Comparison of ENCODE assay signal across 18 cellular contexts in genomic region chr13:51858433-51859247, GRCh38. TPM values are rescaled to one million over a fixed set of nuclear protein-coding genes. Genes with fewer than 3 reads are reported as not detected.
DNase-seq lines count a peak whose midpoint lies in the region; ATAC-seq, FAIRE-seq and TF ChIP-seq lines count a peak whose summit lies in the region.
"Had no signal": no experiment of that assay in that cellular context is flagged by ENCODE, and none has a peak within 500 bp of the region (broad histone marks: within the 10 kb centered on the region; RNA-seq: fewer than 3 reads in every experiment).

No MANE protein-coding gene starts in this region.

- TF ChIP-seq POLR2A in HepG2 (IDR thresholded peaks at IDR 0.05; ENCODE audit: insufficient read depth in 1 of 2, low read depth in 2 of 2, low read length in 2 of 2) (no peak), right lobe of liver (IDR thresholded peaks at IDR 0.05) (no peak), H1 (IDR thresholded peaks at IDR 0.05; ENCODE audit: control extremely low read depth in 1 of 2, low read depth in 2 of 2, low read length in 2 of 2) (no peak)

- in situ Hi-C loops in HepG2 (cut with HindIII; ENCODE audit: extremely low pct_ligation_motif_present, low pct_unique_long_range_greater_than_20kb), result no loop called here

- H3K4me1 ChIP-seq in HepG2 (ENCODE audit: insufficient read depth, low read length) (peaks cover 28% of the 10 kb centered on the region), right lobe of liver (no peaks in the 10 kb centered on the region), PC-9 (replicated peaks; ENCODE audit: insufficient read depth) (peaks cover 18% of the 10 kb centered on the region), H1 (replicated peaks in 1 of 4; ENCODE audit: control insufficient read depth in 3 of 4, insufficient read depth in 4 of 4, low read length in 3 of 4) (no peaks in the 10 kb centered on the region), mesenchymal stem cell (ENCODE audit: control insufficient read depth, insufficient read depth, low read depth, low read length) (no peaks in the 10 kb centered on the region)

- H3K9me3 ChIP-seq in HepG2 (ENCODE audit: low read length) (no peaks in the 10 kb centered on the region), right lobe of liver (no peaks in the 10 kb centered on the region), PC-9 (ENCODE audit: insufficient read depth, low read depth) (peaks cover 4% of the 10 kb centered on the region; the same call in 1 of the 2 replicates), H1 (ENCODE audit: insufficient read depth in 2 of 2, low read depth in 1 of 2, low read length in 1 of 2) (no peaks in the 10 kb centered on the region), mesenchymal stem cell (ENCODE audit: control insufficient read depth, low read length) (no peaks in the 10 kb centered on the region)

- H2BK120ac ChIP-seq in H1 (replicated peaks; ENCODE audit: low read depth, low read length), result no peak overlapping the region
- no peak overlapping the region for H2BK120ac ChIP-seq in mesenchymal stem cell (ENCODE audit: low read depth, low read length)

- no peak overlapping the region for H3K56ac ChIP-seq in H1 (replicated peaks; ENCODE audit: insufficient read length, low read depth, low read length)

- no peaks in the 10 kb centered on the region for H3K23me2 ChIP-seq in H1 (ENCODE audit: low read depth, low read length)

- no peak overlapping the region for H3K4me3 ChIP-seq in HepG2 (replicated peaks in 1 of 3; ENCODE audit: insufficient read depth in 1 of 3, low read depth in 2 of 3, low read length in 3 of 3)
- no peak overlapping the region for H3K4me3 ChIP-seq in right lobe of liver
- H3K4me3 ChIP-seq in PC-9, result no peak overlapping the region; the same call in 1 of the 2 replicates
- no peak overlapping the region; a peak in 1 of 8 replicates for H3K4me3 ChIP-seq in H1 (ENCODE audit: extremely low read depth in 1 of 4, insufficient read depth in 2 of 4, low read depth in 3 of 4, low read length in 4 of 4)
- no peak overlapping the region for H3K4me3 ChIP-seq in mesenchymal stem cell (ENCODE audit: insufficient read depth in 1 of 2, low read depth in 1 of 2, low read length in 2 of 2)

- TF ChIP-seq EP300 in HepG2 (IDR thresholded peaks at IDR 0.05; ENCODE audit: low read depth in 2 of 2, low read length in 2 of 2) (no peak), HepG2 (CRISPR knock-in tag; IDR thresholded peaks at IDR 0.05; ENCODE audit: borderline replicate concordance) (no peak), H1 (IDR thresholded peaks at IDR 0.05; ENCODE audit: borderline replicate concordance in 1 of 2, low read depth in 2 of 2, low read length in 2 of 2) (no peak)

- intact Hi-C loops in HepG2 (cut with micrococcal nuclease; ENCODE audit: unreplicated experiment), result loop anchor here (5.0 kb wide), 1 partner anchor 841 kb away; no protein-coding TSS in a partner anchor
- intact Hi-C loops in right lobe of liver (cut with DNase I), result no loop called here
- intact Hi-C loops in PC-9 (cut with micrococcal nuclease; ENCODE audit: unreplicated experiment), result no loop called here

- POLR2A ChIA-PET in HepG2 (lab: Yijun Ruan, JAX), result interaction anchor here (0.5 to 1.2 kb wide), 3 partner anchors 14 to 56 kb away, joined by 3 read pairs; partner anchors contain the start of gene TMEM272
- POLR2A ChIA-PET in PC-9 (lab: Charles Lee; ENCODE audit: unreplicated experiment), result no interaction called here
- POLR2A ChIA-PET in H1 (lab: Charles Lee; ENCODE audit: partially characterized antibody), result interaction anchor here (0.8 kb wide), 1 partner anchor 408 kb away, joined by 4 read pairs; no protein-coding TSS in a partner anchor

- H3F3A ChIP-seq in PC-9 (ENCODE audit: insufficient read depth, low read depth), result peaks cover 4% of the 10 kb centered on the region

- H3K79me1 ChIP-seq in H1 (ENCODE audit: low read depth, low read length) (no peaks in the 10 kb centered on the region), mesenchymal stem cell (replicated peaks; ENCODE audit: low read length, poor library complexity, severe bottlenecking) (no peaks in the 10 kb centered on the region)

- H3K36me3 ChIP-seq in HepG2 (replicated peaks in 1 of 2; ENCODE audit: control insufficient read depth in 1 of 2, insufficient read depth in 2 of 2, low read length in 2 of 2) (no peaks in the 10 kb centered on the region), right lobe of liver (no peaks in the 10 kb centered on the region), PC-9 (ENCODE audit: low read depth) (0 out of 2 replicates have a peak, but pooled peaks cover 2% of the 10 kb centered on the region), H1 (ENCODE audit: control insufficient read depth in 2 of 4, insufficient read depth in 4 of 4, low read length in 3 of 4) (no peaks in the 10 kb centered on the region), mesenchymal stem cell (ENCODE audit: control insufficient read depth in 1 of 2, insufficient read depth in 2 of 2, low read depth in 1 of 2, low read length in 2 of 2) (no peaks in the 10 kb centered on the region)

- FAIRE-seq in HepG2 (lab: Jason Lieb, UNC), result no peak
- FAIRE-seq in H1 (lab: Jason Lieb, UNC), result no peak
- FAIRE-seq: H54 had no signal

- no peak overlapping the region for H2BK15ac ChIP-seq in H1 (ENCODE audit: low read length)
- H2BK15ac ChIP-seq in mesenchymal stem cell (ENCODE audit: low read depth, poor library complexity, severe bottlenecking), result no peak overlapping the region

- H2BK5ac ChIP-seq in H1 (ENCODE audit: low read depth, low read length) (no peak overlapping the region), mesenchymal stem cell (ENCODE audit: low read depth, low read length, poor library complexity, severe bottlenecking) (no peak overlapping the region)

- no peaks in the 10 kb centered on the region for H3K27me3 ChIP-seq in HepG2 (ENCODE audit: control insufficient read depth in 1 of 2, insufficient read depth in 2 of 2, low read length in 2 of 2)
- no peaks in the 10 kb centered on the region for H3K27me3 ChIP-seq in right lobe of liver
- H3K27me3 ChIP-seq in PC-9 (ENCODE audit: insufficient read depth, low read depth), result 0 out of 2 replicates have a peak, but pooled peaks cover 3% of the 10 kb centered on the region
- no peaks in the 10 kb centered on the region for H3K27me3 ChIP-seq in H1 (replicated peaks in 1 of 4; ENCODE audit: control insufficient read depth in 3 of 4, extremely low read depth in 1 of 4, insufficient read depth in 3 of 4, low read length in 3 of 4)
- peaks cover 8 to 16% of the 10 kb centered on the region in 2 experiments for H3K27me3 ChIP-seq in mesenchymal stem cell (ENCODE audit: control insufficient read depth in 1 of 2, insufficient read depth in 1 of 2, low read length in 2 of 2)

- no peaks in the 10 kb centered on the region for H4K20me1 ChIP-seq in HepG2 (ENCODE audit: insufficient read depth, low read length)
- no peaks in the 10 kb centered on the region for H4K20me1 ChIP-seq in PC-9 (ENCODE audit: insufficient read depth)
- no peaks in the 10 kb centered on the region for H4K20me1 ChIP-seq in H1 (replicated peaks in 1 of 2; ENCODE audit: control insufficient read depth in 1 of 2, insufficient read depth in 2 of 2, low read length in 2 of 2)

- H3K14ac ChIP-seq in H1 (ENCODE audit: insufficient read length) (no peak overlapping the region), mesenchymal stem cell (ENCODE audit: low read length in 2 of 2) (no peak overlapping the region)

- H3K4me2 ChIP-seq in HepG2 (ENCODE audit: low read depth, low read length) (peak overlapping the region; percentile 7), PC-9 (peak overlapping the region; percentile 51), H1 (ENCODE audit: insufficient read depth in 1 of 2, low read depth in 2 of 2, low read length in 2 of 2) (peak overlapping the region in 1 of 2 experiments; percentile 12; a peak in 1 of 4 replicates), mesenchymal stem cell (ENCODE audit: low read length, poor library complexity, severe bottlenecking) (no peak overlapping the region)

- H3K9ac ChIP-seq in HepG2 (ENCODE audit: insufficient read depth, low read depth, low read length), result no peak overlapping the region
- no peak overlapping the region for H3K9ac ChIP-seq in H1 (replicated peaks in 1 of 4; ENCODE audit: extremely low read depth in 1 of 4, low read depth in 3 of 4, low read length in 3 of 4)
- H3K9ac ChIP-seq in mesenchymal stem cell (ENCODE audit: low read length), result no peak overlapping the region

- H2BK12ac ChIP-seq in H1 (ENCODE audit: low read depth, low read length) (no peak overlapping the region), mesenchymal stem cell (ENCODE audit: low read length in 2 of 2) (no peak overlapping the region)

- no peak overlapping the region for H2BK20ac ChIP-seq in H1 (ENCODE audit: low read length)

- CTCF ChIA-PET in HepG2 (lab: Yijun Ruan, JAX; ENCODE audit: low intra/inter-chr PET ratio, low total read pairs), result no interaction called here
- CTCF ChIA-PET in PC-9 (lab: Charles Lee), result no interaction called here
- CTCF ChIA-PET in H1 (lab: Charles Lee; ENCODE audit: partially characterized antibody), result interaction anchor here (1.0 to 3.7 kb wide), 7 partner anchors 9 to 53 kb away, joined by 3 to 15 read pairs (median 5); partner anchors contain the start of gene TMEM272

- ATAC-seq in HepG2 (peak; percentile 69), right lobe of liver (no peak)

- H3K9me2 ChIP-seq in PC-9 (ENCODE audit: insufficient read depth), result no peaks in the 10 kb centered on the region

- H4K5ac ChIP-seq in H1 (ENCODE audit: insufficient read length, low read depth, low read length), result no peak overlapping the region

- WGBS in HepG2 (ENCODE audit: low lambda C conversion rate), result 39% methylated on average over 11 of the region's 11 CpGs
- WGBS in right lobe of liver (ENCODE audit: insufficient coverage, low coverage, low lambda C conversion rate, missing lambda C conversion rate), result 51% methylated on average over 10 of the region's 11 CpGs
- WGBS in H1 (ENCODE audit: extremely low coverage in 1 of 2, insufficient coverage in 1 of 2, insufficient read length in 1 of 2, insufficient replicate concordance in 2 of 2, low coverage in 1 of 2, low lambda C conversion rate in 2 of 2, missing lambda C conversion rate in 1 of 2), 2 experiments, result 43% methylated on average over 11 of the region's 11 CpGs; no CpG with 5 or more reads in 1 of the 2 experiments
- WGBS in mesenchymal stem cell, result 43% methylated on average over 10 of the region's 11 CpGs

- H4K91ac ChIP-seq in H1 (replicated peaks; ENCODE audit: insufficient read length, low read length) (no peak overlapping the region), mesenchymal stem cell (ENCODE audit: low read length) (no peak overlapping the region)

- no peak overlapping the region for H4K8ac ChIP-seq in H1 (ENCODE audit: extremely low read depth, insufficient read depth, low read length)
- H4K8ac ChIP-seq in mesenchymal stem cell (ENCODE audit: low read length), result no peak overlapping the region

- H3K4ac ChIP-seq in H1 (replicated peaks; ENCODE audit: insufficient read length, low read depth, low read length) (no peak overlapping the region), mesenchymal stem cell (ENCODE audit: low read depth in 1 of 2, low read length in 2 of 2) (no peak overlapping the region)

- no peak overlapping the region for H3K23ac ChIP-seq in H1 (ENCODE audit: insufficient read length)
- H3K23ac ChIP-seq in mesenchymal stem cell (ENCODE audit: low read length in 2 of 2), result no peak overlapping the region

- H3K79me2 ChIP-seq in HepG2 (ENCODE audit: insufficient read depth, low read length) (no peaks in the 10 kb centered on the region), PC-9 (ENCODE audit: low read depth) (no peaks in the 10 kb centered on the region), H1 (ENCODE audit: control insufficient read depth in 1 of 2, insufficient read depth in 2 of 2, low read length in 2 of 2) (no peaks in the 10 kb centered on the region)

- TF ChIP-seq RAD21 in HepG2 (CRISPR knock-in tag; IDR thresholded peaks at IDR 0.05), result no peak
- no peak for TF ChIP-seq RAD21 in H1 (IDR thresholded peaks at IDR 0.05 in 1 of 2, conservative IDR thresholded peaks at IDR 0.05 in 1 of 2; ENCODE audit: low read depth in 2 of 2, low read length in 2 of 2)

- H3K27ac ChIP-seq in HepG2 (ENCODE audit: extremely low read length, insufficient read depth, low read length), result no peak overlapping the region
- no peak overlapping the region for H3K27ac ChIP-seq in right lobe of liver
- no peak overlapping the region for H3K27ac ChIP-seq in PC-9
- H3K27ac ChIP-seq in H1 (ENCODE audit: low read depth, low read length), result no peak overlapping the region
- H3K27ac ChIP-seq in mesenchymal stem cell (ENCODE audit: low read length, poor library complexity, severe bottlenecking), result no peak overlapping the region

- no TSS peak for BruUV-seq in HepG2 (replicated peaks; lab: Mats Ljungman, UMichigan)
- no TSS peak for BruUV-seq in PC-9 (replicated peaks; lab: Mats Ljungman, UMichigan)

- H2AK5ac ChIP-seq in H1 (ENCODE audit: low read depth, low read length) (no peak overlapping the region), mesenchymal stem cell (ENCODE audit: low read length, severe bottlenecking) (no peak overlapping the region)

- H2AFZ ChIP-seq in HepG2 (ENCODE audit: low read length) (no peak overlapping the region), PC-9 (no peak overlapping the region), H1 (ENCODE audit: low read length) (peak overlapping the region; percentile 78; the same call in 1 of the 2 replicates), mesenchymal stem cell (ENCODE audit: low read depth, low read length) (no peak overlapping the region)

- DNase-seq in HepG2 (ENCODE audit: low spot score) (peak; percentile 22), right lobe of liver (no peak), PC-9 (peak in 1 of 2 experiments; percentile 71), H1 (ENCODE audit: low read depth in 1 of 2, low spot score in 2 of 2) (no peak), renal cortical epithelial cell (ENCODE audit: low read depth) (peak; percentile 11), cerebellum (ENCODE audit: low spot score) (no peak), mesenchymal stem cell (no peak)
- no peak for DNase-seq in stimulated activated CD4-positive, alpha-beta T cell treated with anti-CD3 and anti-CD28 coated beads, Interleukin-1b, Interleukin-23, amount 100 ng/mL, for 48 hours
- DNase-seq: CD4-positive, CD25-positive, alpha-beta regulatory T cell; KG1; MM.1S; NCI-H1105; NCI-H187 treated with DMSO at 0.1 percent for 48 hours; NCI-H510A; NCI-H82 had no signal

- H3K18ac ChIP-seq in H1 (ENCODE audit: extremely low read depth, low read length) (no peak overlapping the region), mesenchymal stem cell (ENCODE audit: low read depth in 1 of 2, low read length in 2 of 2) (no peak overlapping the region)

- no peak for TF ChIP-seq CTCF in HepG2 (CRISPR knock-in tag; IDR thresholded peaks at IDR 0.05)
- TF ChIP-seq CTCF in right lobe of liver (IDR thresholded peaks at IDR 0.05), result no peak
- no peak for TF ChIP-seq CTCF in PC-9 (conservative IDR thresholded peaks at IDR 0.05)
- no peak for TF ChIP-seq CTCF in H1 (IDR thresholded peaks at IDR 0.05; ENCODE audit: control extremely low read depth in 1 of 3, insufficient read depth in 1 of 3, low read depth in 1 of 3, low read length in 3 of 3)

RNA-seq across cellular contexts. Expression of gene CCDC70, which starts 3.1 kb away (rescaled TPM):
- 0.13 TPM in 1 of 2 replicates, not detected in the other for total RNA-seq in HepG2 (2016; rRNA removed; fragmentation: Illumina TruSeq; extraction: Trizol)
- not detected in 2 replicates for total RNA-seq in HepG2 (2016; cell fraction: cytosol; rRNA removed; fragmentation: Illumina TruSeq; extraction: Trizol; ENCODE audit: low read depth)
- not detected in 2 replicates for total RNA-seq in HepG2 (2016; cell fraction: insoluble cytoplasmic fraction; rRNA removed; fragmentation: Illumina TruSeq; extraction: Trizol)
- not detected in 2 replicates for total RNA-seq in HepG2 (2016; cell fraction: membrane; rRNA removed; fragmentation: Illumina TruSeq; extraction: Trizol)
- not detected in 2 replicates for total RNA-seq in HepG2 (2016; cell fraction: nucleus; rRNA removed; fragmentation: Illumina TruSeq; extraction: Trizol)
- polyA plus RNA-seq in HepG2 (2011; rRNA removed), result not detected in 2 replicates
- 0.05 and 0.07 TPM in 2 replicates for polyA plus RNA-seq in HepG2 (2011; cell fraction: cytosol; rRNA removed)
- not detected in 2 replicates for polyA plus RNA-seq in HepG2 (2011; cell fraction: nucleus; rRNA removed)
- polyA plus RNA-seq in HepG2 (2012), result not detected in 2 replicates
- not detected in 2 replicates for polyA plus RNA-seq in HepG2 (2016; cell fraction: cytosol; fragmentation: Illumina TruSeq; extraction: Trizol; ENCODE audit: low read depth)
- not detected in 2 replicates for polyA plus RNA-seq in HepG2 (2016; cell fraction: insoluble cytoplasmic fraction; fragmentation: Illumina TruSeq; extraction: Trizol; ENCODE audit: low read depth)
- polyA plus RNA-seq in HepG2 (2016; cell fraction: membrane; fragmentation: Illumina TruSeq; extraction: Trizol; ENCODE audit: low read depth), result not detected in 2 replicates
- not detected in 2 replicates for polyA plus RNA-seq in HepG2 (2016; cell fraction: nucleus; fragmentation: Illumina TruSeq; extraction: Trizol; ENCODE audit: insufficient read depth, low read depth)
- polyA minus RNA-seq in HepG2 (2011; rRNA and poly(A)+ RNA removed; ENCODE audit: low replicate concordance), result 0.64 TPM in 1 of 2 replicates, not detected in the other
- polyA minus RNA-seq in HepG2 (2011; cell fraction: cytosol; rRNA and poly(A)+ RNA removed), result not detected in 2 replicates
- polyA minus RNA-seq in HepG2 (2011; cell fraction: nucleus; rRNA and poly(A)+ RNA removed), result not detected in 2 replicates
- not detected for total RNA-seq in right lobe of liver
- not detected in 2 replicates for total RNA-seq in PC-9 (2021)
- total RNA-seq in H1 (2021; fragmentation: NEBNext Ultra II Directional; extraction: Animal tissue kit (Norgen Biotek cat#: 25700)), result not detected in 2 replicates
- not detected in 2 replicates for polyA plus RNA-seq in H1 (2011; rRNA removed)
- not detected for polyA plus RNA-seq in H1 (2011; cell fraction: cytosol; rRNA removed)
- not detected for polyA plus RNA-seq in H1 (2011; cell fraction: nucleus; rRNA removed)
- not detected in 4 replicates for polyA plus RNA-seq in H1 (2012, experiment 1 of 2)
- not detected for polyA plus RNA-seq in H1 (2012, experiment 2 of 2)
- not detected for polyA plus RNA-seq in H1 (2013, experiment 1 of 2)
- polyA plus RNA-seq in H1 (2013, experiment 2 of 2), result not detected
- polyA minus RNA-seq in H1 (2011; rRNA and poly(A)+ RNA removed), result not detected in 2 replicates
- polyA minus RNA-seq in H1 (2011; cell fraction: cytosol; rRNA and poly(A)+ RNA removed), result not detected
- not detected for polyA minus RNA-seq in H1 (2011; cell fraction: nucleus; rRNA and poly(A)+ RNA removed)
- not detected in 2 replicates for total RNA-seq in renal cortical epithelial cell
- total RNA-seq in cerebellum, result not detected
- polyA plus RNA-seq in mesenchymal stem cell (2013, experiment 1 of 2), result not detected
- not detected for polyA plus RNA-seq in mesenchymal stem cell (2013, experiment 2 of 2)
- total RNA-seq: CD4-positive, CD25-positive, alpha-beta regulatory T cell; Daoy; RPMI7951 had no signal
- polyA plus RNA-seq: CD4-positive, CD25-positive, alpha-beta regulatory T cell had no signal

RNA-seq across cellular contexts. Expression of gene TMEM272, which starts 13.7 kb away (rescaled TPM):
- total RNA-seq in HepG2 (2016; rRNA removed; fragmentation: Illumina TruSeq; extraction: Trizol) (0.18 and 0.62 TPM in 2 replicates), right lobe of liver (under 1 TPM in 5 of 6 experiments, not detected in 1; 0.06 to 0.53 (median 0.33) TPM), PC-9 (2021) (not detected in 2 replicates), renal cortical epithelial cell (not detected in 2 replicates), cerebellum (1.2 TPM)
- total RNA-seq in HepG2 (2016; cell fraction: cytosol; rRNA removed; fragmentation: Illumina TruSeq; extraction: Trizol; ENCODE audit: low read depth), result not detected in 2 replicates
- total RNA-seq in HepG2 (2016; cell fraction: insoluble cytoplasmic fraction; rRNA removed; fragmentation: Illumina TruSeq; extraction: Trizol), result 0.07 and 0.58 TPM in 2 replicates
- total RNA-seq in HepG2 (2016; cell fraction: membrane; rRNA removed; fragmentation: Illumina TruSeq; extraction: Trizol), result 0.03 and 0.37 TPM in 2 replicates
- 2.0 and 2.1 TPM in 2 replicates for total RNA-seq in HepG2 (2016; cell fraction: nucleus; rRNA removed; fragmentation: Illumina TruSeq; extraction: Trizol)
- polyA plus RNA-seq in HepG2 (2011; rRNA removed) (0.37 and 0.52 TPM in 2 replicates), H1 (2011; rRNA removed) (0.05 and 0.06 TPM in 2 replicates)
- 0.07 and 0.09 TPM in 2 replicates for polyA plus RNA-seq in HepG2 (2011; cell fraction: cytosol; rRNA removed)
- polyA plus RNA-seq in HepG2 (2011; cell fraction: nucleus; rRNA removed), result 1.9 and 2.3 TPM in 2 replicates
- polyA plus RNA-seq in HepG2 (2012), result 0.20 and 0.34 TPM in 2 replicates
- polyA plus RNA-seq in HepG2 (2016; cell fraction: cytosol; fragmentation: Illumina TruSeq; extraction: Trizol; ENCODE audit: low read depth), result 0.03 TPM in 1 of 2 replicates, not detected in the other
- 0.17 and 0.24 TPM in 2 replicates for polyA plus RNA-seq in HepG2 (2016; cell fraction: insoluble cytoplasmic fraction; fragmentation: Illumina TruSeq; extraction: Trizol; ENCODE audit: low read depth)
- 0.03 TPM in 1 of 2 replicates, not detected in the other for polyA plus RNA-seq in HepG2 (2016; cell fraction: membrane; fragmentation: Illumina TruSeq; extraction: Trizol; ENCODE audit: low read depth)
- polyA plus RNA-seq in HepG2 (2016; cell fraction: nucleus; fragmentation: Illumina TruSeq; extraction: Trizol; ENCODE audit: insufficient read depth, low read depth), result 2.5 and 3.1 TPM in 2 replicates
- 1.3 TPM in 1 of 2 replicates, not detected in the other for polyA minus RNA-seq in HepG2 (2011; rRNA and poly(A)+ RNA removed; ENCODE audit: low replicate concordance)
- not detected in 2 replicates for polyA minus RNA-seq in HepG2 (2011; cell fraction: cytosol; rRNA and poly(A)+ RNA removed)
- 2.7 and 3.2 TPM in 2 replicates for polyA minus RNA-seq in HepG2 (2011; cell fraction: nucleus; rRNA and poly(A)+ RNA removed)
- total RNA-seq in H1 (2021; fragmentation: NEBNext Ultra II Directional; extraction: Animal tissue kit (Norgen Biotek cat#: 25700)), result not detected in 2 replicates
- 0.04 TPM for polyA plus RNA-seq in H1 (2011; cell fraction: cytosol; rRNA removed)
- 0.43 TPM for polyA plus RNA-seq in H1 (2011; cell fraction: nucleus; rRNA removed)
- 0.06 to 0.32 TPM (median 0.09 TPM) in 3 of 4 replicates, not detected in the other for polyA plus RNA-seq in H1 (2012, experiment 1 of 2)
- not detected for polyA plus RNA-seq in H1 (2012, experiment 2 of 2)
- polyA plus RNA-seq in H1 (2013, experiment 1 of 2), result 0.04 TPM
- polyA plus RNA-seq in H1 (2013, experiment 2 of 2), result 0.02 TPM
- 0.28 and 0.29 TPM in 2 replicates for polyA minus RNA-seq in H1 (2011; rRNA and poly(A)+ RNA removed)
- polyA minus RNA-seq in H1 (2011; cell fraction: cytosol; rRNA and poly(A)+ RNA removed), result not detected
- polyA minus RNA-seq in H1 (2011; cell fraction: nucleus; rRNA and poly(A)+ RNA removed), result 0.30 TPM
- polyA plus RNA-seq in mesenchymal stem cell (2013, experiment 1 of 2), result not detected
- not detected for polyA plus RNA-seq in mesenchymal stem cell (2013, experiment 2 of 2)
- total RNA-seq: Daoy, RPMI7951 had no signal

RNA-seq across cellular contexts. Expression of gene DHRS12, which starts 54.7 kb away (rescaled TPM):
- 4.8 and 7.2 TPM in 2 replicates for total RNA-seq in HepG2 (2016; rRNA removed; fragmentation: Illumina TruSeq; extraction: Trizol)
- 8.8 and 10.5 TPM in 2 replicates for total RNA-seq in HepG2 (2016; cell fraction: cytosol; rRNA removed; fragmentation: Illumina TruSeq; extraction: Trizol; ENCODE audit: low read depth)
- 5.6 and 5.7 TPM in 2 replicates for total RNA-seq in HepG2 (2016; cell fraction: insoluble cytoplasmic fraction; rRNA removed; fragmentation: Illumina TruSeq; extraction: Trizol)
- 9.1 and 14.0 TPM in 2 replicates for total RNA-seq in HepG2 (2016; cell fraction: membrane; rRNA removed; fragmentation: Illumina TruSeq; extraction: Trizol)
- 6.7 TPM in 2 replicates for total RNA-seq in HepG2 (2016; cell fraction: nucleus; rRNA removed; fragmentation: Illumina TruSeq; extraction: Trizol)
- 8.4 and 12.7 TPM in 2 replicates for polyA plus RNA-seq in HepG2 (2011; rRNA removed)
- polyA plus RNA-seq in HepG2 (2011; cell fraction: cytosol; rRNA removed), result 7.3 and 8.0 TPM in 2 replicates
- polyA plus RNA-seq in HepG2 (2011; cell fraction: nucleus; rRNA removed), result 19.6 and 21.8 TPM in 2 replicates
- polyA plus RNA-seq in HepG2 (2012), result 10.8 and 12.0 TPM in 2 replicates
- polyA plus RNA-seq in HepG2 (2016; cell fraction: cytosol; fragmentation: Illumina TruSeq; extraction: Trizol; ENCODE audit: low read depth), result 15.2 and 25.5 TPM in 2 replicates
- polyA plus RNA-seq in HepG2 (2016; cell fraction: insoluble cytoplasmic fraction; fragmentation: Illumina TruSeq; extraction: Trizol; ENCODE audit: low read depth), result 8.8 and 9.3 TPM in 2 replicates
- polyA plus RNA-seq in HepG2 (2016; cell fraction: membrane; fragmentation: Illumina TruSeq; extraction: Trizol; ENCODE audit: low read depth), result 15.3 and 19.6 TPM in 2 replicates
- polyA plus RNA-seq in HepG2 (2016; cell fraction: nucleus; fragmentation: Illumina TruSeq; extraction: Trizol; ENCODE audit: insufficient read depth, low read depth), result 14.9 and 17.8 TPM in 2 replicates
- 0.89 and 5.4 TPM in 2 replicates for polyA minus RNA-seq in HepG2 (2011; rRNA and poly(A)+ RNA removed; ENCODE audit: low replicate concordance)
- polyA minus RNA-seq in HepG2 (2011; cell fraction: cytosol; rRNA and poly(A)+ RNA removed), result 2.5 and 5.0 TPM in 2 replicates
- polyA minus RNA-seq in HepG2 (2011; cell fraction: nucleus; rRNA and poly(A)+ RNA removed), result 12.2 and 18.3 TPM in 2 replicates
- 10 to 100 TPM; 10.2 to 17.6 (median 12.4) TPM for total RNA-seq in right lobe of liver
- 6.9 and 11.9 TPM in 2 replicates for total RNA-seq in PC-9 (2021)
- 6.0 and 8.7 TPM in 2 replicates for total RNA-seq in H1 (2021; fragmentation: NEBNext Ultra II Directional; extraction: Animal tissue kit (Norgen Biotek cat#: 25700))
- 8.7 and 10.3 TPM in 2 replicates for polyA plus RNA-seq in H1 (2011; rRNA removed)
- polyA plus RNA-seq in H1 (2011; cell fraction: cytosol; rRNA removed), result 9.7 TPM
- polyA plus RNA-seq in H1 (2011; cell fraction: nucleus; rRNA removed), result 19.8 TPM
- 10.0 to 13.4 TPM (median 11.4 TPM) in 4 replicates for polyA plus RNA-seq in H1 (2012, experiment 1 of 2)
- polyA plus RNA-seq in H1 (2012, experiment 2 of 2), result 4.7 TPM
- polyA plus RNA-seq in H1 (2013, experiment 1 of 2), result 8.4 TPM
- polyA plus RNA-seq in H1 (2013, experiment 2 of 2), result 9.0 TPM
- polyA minus RNA-seq in H1 (2011; rRNA and poly(A)+ RNA removed), result 5.3 and 7.8 TPM in 2 replicates
- polyA minus RNA-seq in H1 (2011; cell fraction: cytosol; rRNA and poly(A)+ RNA removed), result 7.1 TPM
- 14.8 TPM for polyA minus RNA-seq in H1 (2011; cell fraction: nucleus; rRNA and poly(A)+ RNA removed)
- 7.3 and 8.0 TPM in 2 replicates for total RNA-seq in renal cortical epithelial cell
- total RNA-seq in cerebellum, result 3.1 TPM
- polyA plus RNA-seq in mesenchymal stem cell (2013, experiment 1 of 2), result 4.4 TPM
- polyA plus RNA-seq in mesenchymal stem cell (2013, experiment 2 of 2), result 4.4 TPM
- total RNA-seq: Daoy had no signal

Comparison
In these comparisons a context has a peak if more than half of its experiments do, and no peak if none do; other contexts are left out.
1. DNase-seq: peak in HepG2 (single experiment) and renal cortical epithelial cell (single experiment); none in right lobe of liver (0 of 3), H1 (0 of 2), cerebellum (single experiment), stimulated activated CD4-positive, alpha-beta T cell treated with anti-CD3 and anti-CD28 coated beads, Interleukin-1b, Interleukin-23, amount 100 ng/mL, for 48 hours (single experiment) and mesenchymal stem cell (single experiment).
2. Of the 41 proteins assayed by ChIP-seq in both HepG2 and H1: peak only in HepG2: MAFK; only in H1: none; in both: none; in neither: 40.